Comparison of ENCODE assay signal across 27 cellular contexts in genomic region chr7:133934262-133934973, GRCh38.
A peak's percentile ranks its signal among the peaks of the same experiment; 100 is the strongest.
DNase-seq lines count a peak whose midpoint lies in the region; ATAC-seq, FAIRE-seq and TF ChIP-seq lines count a peak whose summit lies in the region.
"Had no signal": no experiment of that assay in that cellular context is flagged by ENCODE, and none has a peak within 500 bp of the region (broad histone marks: within the 10 kb centered on the region; RNA-seq: fewer than 3 reads in every experiment).

No MANE protein-coding gene starts in this region.

- no TSS peak for BruUV-seq in K562 (replicated peaks; lab: Mats Ljungman, UMichigan)

- H3F3A ChIP-seq in GM23338 (replicated peaks; ENCODE audit: low read depth), result no peaks in the 10 kb centered on the region

- H3K4me1 Mint-ChIP-seq in GM23338, result peaks cover 47% of the 10 kb centered on the region
- H3K4me1 Mint-ChIP-seq: activated CD4-positive, alpha-beta T cell treated with anti-CD3 and anti-CD28 coated beads, Interleukin-2, amount 10 ng/mL, durations not matched to agents 7 days and 5 days; naive thymus-derived CD4-positive, alpha-beta T cell had no signal

- FAIRE-seq in K562 (lab: Jason Lieb, UNC), result no peak

- WGBS in K562 (ENCODE audit: insufficient coverage, low coverage, missing lambda C conversion rate), result 33% methylated on average over 9 of the region's 9 CpGs

- no peak overlapping the region for H3K9ac ChIP-seq in K562 (ENCODE audit: insufficient read depth in 1 of 2, low read depth in 2 of 2, low read length in 2 of 2)

- no peak for TF ChIP-seq RAD21 in K562 (CRISPR knock-in tag; conservative IDR thresholded peaks at IDR 0.05 in 1 of 2, IDR thresholded peaks at IDR 0.05 in 1 of 2)

- no peaks in the 10 kb centered on the region for H3K9me3 Mint-ChIP-seq in GM23338
- H3K9me3 Mint-ChIP-seq: activated CD4-positive, alpha-beta T cell treated with anti-CD3 and anti-CD28 coated beads, Interleukin-2, amount 10 ng/mL, durations not matched to agents 7 days and 5 days; activated naive CD4-positive, alpha-beta T cell treated with anti-CD3 and anti-CD28 coated beads for 36 hours; naive thymus-derived CD4-positive, alpha-beta T cell had no signal

- H3K4me1 ChIP-seq in GM23338 (ENCODE audit: insufficient read depth) (peaks cover 52% of the 10 kb centered on the region), K562 (replicated peaks in 1 of 2; ENCODE audit: control insufficient read depth in 2 of 2, insufficient read depth in 2 of 2, low read length in 2 of 2) (no peaks in the 10 kb centered on the region)
- H3K4me1 ChIP-seq: gastrocnemius medialis, left ventricle myocardium inferior, right lobe of liver, testis, uterus had no signal

- CTCF ChIA-PET in K562 (lab: Yijun Ruan, JAX; ENCODE audit: low intra/inter-chr PET ratio), result no interaction called here

- peak overlapping the region; percentile 80 for H3K27ac Mint-ChIP-seq in GM23338
- H3K27ac Mint-ChIP-seq: activated CD4-positive, alpha-beta T cell treated with anti-CD3 and anti-CD28 coated beads, Interleukin-2, amount 10 ng/mL, durations not matched to agents 7 days and 5 days; activated naive CD4-positive, alpha-beta T cell treated with anti-CD3 and anti-CD28 coated beads for 36 hours; naive thymus-derived CD4-positive, alpha-beta T cell; T-helper 17 cell had no signal

- H3K4me2 ChIP-seq in GM23338, result peak overlapping the region; percentile 61
- no peak overlapping the region for H3K4me2 ChIP-seq in K562 (ENCODE audit: insufficient read depth, low read length)

- H3K27me3 Mint-ChIP-seq in GM23338 (ENCODE audit: insufficient read depth, low read depth, poor library complexity), result no peaks in the 10 kb centered on the region
- H3K27me3 Mint-ChIP-seq: activated CD4-positive, alpha-beta T cell treated with anti-CD3 and anti-CD28 coated beads, Interleukin-2, amount 10 ng/mL, durations not matched to agents 7 days and 5 days; naive thymus-derived CD4-positive, alpha-beta T cell; T-helper 17 cell had no signal

- no peaks in the 10 kb centered on the region; the same call in 2 of the 3 replicates for H3K36me3 Mint-ChIP-seq in GM23338 (ENCODE audit: low read depth)

- no peaks in the 10 kb centered on the region for H3K27me3 ChIP-seq in GM23338 (ENCODE audit: insufficient read depth)
- H3K27me3 ChIP-seq in K562 (ENCODE audit: control insufficient read depth in 2 of 2, insufficient read depth in 2 of 2, low read length in 2 of 2), result no peaks in the 10 kb centered on the region
- H3K27me3 ChIP-seq: cardiac muscle cell, gastrocnemius medialis, ovary, right lobe of liver, SJSA1, testis, uterus had no signal

- no peak for TF ChIP-seq POLR2A in K562 (conservative IDR thresholded peaks at IDR 0.05)

- H3K4me3 Mint-ChIP-seq in GM23338, result peak overlapping the region; percentile 2; the same call in 1 of the 3 replicates
- H3K4me3 Mint-ChIP-seq: activated CD4-positive, alpha-beta T cell treated with anti-CD3 and anti-CD28 coated beads, Interleukin-2, amount 10 ng/mL, durations not matched to agents 7 days and 5 days; activated naive CD4-positive, alpha-beta T cell treated with anti-CD3 and anti-CD28 coated beads for 36 hours; naive thymus-derived CD4-positive, alpha-beta T cell; T-helper 17 cell had no signal

- H3K36me3 ChIP-seq in GM23338 (ENCODE audit: insufficient read depth) (no peaks in the 10 kb centered on the region), K562 (ENCODE audit: control insufficient read depth, insufficient read depth, low read length) (peaks cover 6% of the 10 kb centered on the region; the same call in 2 of the 3 replicates)
- H3K36me3 ChIP-seq: ovary, right lobe of liver, SJSA1, uterus had no signal

- peak overlapping the region; percentile 12; the same call in 1 of the 2 replicates for H3K4me3 ChIP-seq in GM23338
- no peak overlapping the region for H3K4me3 ChIP-seq in K562
- H3K4me3 ChIP-seq: cardiac muscle cell, coronary artery, gastrocnemius medialis, left ventricle myocardium inferior, ovary, right lobe of liver, SJSA1, testis, uterus had no signal

- in situ Hi-C loops in K562 (cut with MboI), result no loop called here

- ATAC-seq in GM23338, result peak; percentile 70
- ATAC-seq in K562, result no peak
- no peak for ATAC-seq in HG03457 (IDR thresholded peaks at IDR 0.05; ENCODE audit: unreplicated experiment)
- ATAC-seq: gastrocnemius medialis; naive thymus-derived CD4-positive, alpha-beta T cell; Panc1; right lobe of liver; T-helper 17 cell had no signal

- TF ChIP-seq CTCF in GM23338 (conservative IDR thresholded peaks at IDR 0.05; ENCODE audit: low read depth in 2 of 2), result no peak
- no peak for TF ChIP-seq CTCF in K562 (IDR thresholded peaks at IDR 0.05 in 2 of 3, conservative IDR thresholded peaks at IDR 0.05 in 1 of 3; ENCODE audit: insufficient read depth in 2 of 3, low read depth in 1 of 3, low read length in 3 of 3)

- POLR2A ChIA-PET in K562 (lab: Yijun Ruan, JAX), result interaction anchor here (0.9 to 1.9 kb wide), 3 partner anchors 11 to 23 kb away, joined by 3 to 9 read pairs (median 7); no protein-coding TSS in a partner anchor

- no peak overlapping the region for H2AFZ ChIP-seq in GM23338
- no peak overlapping the region for H2AFZ ChIP-seq in K562 (ENCODE audit: low read depth, low read length)

- H4K20me1 ChIP-seq in GM23338 (replicated peaks; ENCODE audit: insufficient read depth) (no peaks in the 10 kb centered on the region), K562 (replicated peaks; ENCODE audit: control insufficient read depth, insufficient read depth, low read length) (no peaks in the 10 kb centered on the region)

- DNase-seq in GM23338 (ENCODE audit: low spot score) (peak; percentile 65), NCI-H146 (lab: John Stamatoyannopoulos, UW) (peak; percentile 29), K562 (ENCODE audit: extremely low read depth in 1 of 4, low spot score in 3 of 4) (no peak), renal cortical epithelial cell (ENCODE audit: low read depth) (peak; percentile 8), NCI-H345 (lab: John Stamatoyannopoulos, UW) (no peak), AG20443 (ENCODE audit: low spot score) (no peak)
- DNase-seq: activated CD4-positive, alpha-beta T cell treated with anti-CD3 and anti-CD28 coated beads, Interleukin-2, amount 10 ng/mL, durations not matched to agents 7 days and 5 days; activated naive CD4-positive, alpha-beta T cell treated with anti-CD3 and anti-CD28 coated beads for 36 hours; amniotic stem cell; gastrocnemius medialis; hippocampal formation; left ventricle myocardium inferior; naive thymus-derived CD4-positive, alpha-beta T cell; NCI-H1048; NCI-H1930; NK-92 treated with Interleukin-12 subunit alpha and Interleukin-12 subunit beta, amount 100 ng/mL, for 24 hours; ovary; right lobe of liver; stimulated activated naive CD4-positive, alpha-beta T cell treated with Interleukin-2 at 50 U/mL for 16 hours; T-helper 17 cell; testis; uterus had no signal

- no peaks in the 10 kb centered on the region for H3K9me2 ChIP-seq in GM23338 (ENCODE audit: insufficient read depth)

- TF ChIP-seq EP300 in K562 (IDR thresholded peaks at IDR 0.05; ENCODE audit: low read length), result no peak

- no peaks in the 10 kb centered on the region for H3K9me1 ChIP-seq in K562 (ENCODE audit: control insufficient read depth, insufficient read depth, low read length)

- H3K79me2 ChIP-seq in GM23338 (replicated peaks; ENCODE audit: insufficient read depth) (no peaks in the 10 kb centered on the region), K562 (ENCODE audit: control insufficient read depth, insufficient read depth, low read length) (no peaks in the 10 kb centered on the region)

- intact Hi-C loops in K562 (cut with micrococcal nuclease), result no loop called here

- peak overlapping the region; percentile 7; the same call in 1 of the 2 replicates for H3K27ac ChIP-seq in GM23338 (ENCODE audit: low read depth)
- H3K27ac ChIP-seq in K562 (ENCODE audit: extremely low read depth, low read depth, low read length), result no peak overlapping the region
- H3K27ac ChIP-seq: cardiac muscle cell, coronary artery, gastrocnemius medialis, left ventricle myocardium inferior, ovary, right lobe of liver, SJSA1, testis, uterus had no signal

- H3K9me3 ChIP-seq in K562 (replicated peaks; ENCODE audit: control insufficient read depth, insufficient read depth, low read depth, low read length), result no peaks in the 10 kb centered on the region
- H3K9me3 ChIP-seq: gastrocnemius medialis, left ventricle myocardium inferior, ovary, right lobe of liver, SJSA1, testis, uterus had no signal

TF ChIP-seq in GM23338, 12 proteins besides CTCF, POLR2A, EP300 and RAD21 (continues in another document):
- TF ChIP-seq ZNF114 (CRISPR knock-in tag; IDR thresholded peaks at IDR 0.05), result no peak
- no peak for TF ChIP-seq CREB1 (CRISPR knock-in tag; IDR thresholded peaks at IDR 0.05; ENCODE audit: low read depth)
- TF ChIP-seq ZNF331 (CRISPR knock-in tag; IDR thresholded peaks at IDR 0.05; ENCODE audit: low read depth), result no peak

TF ChIP-seq in K562, 482 proteins besides CTCF, POLR2A, EP300 and RAD21:
- TF ChIP-seq DDX20 (tag; IDR thresholded peaks at IDR 0.05; ENCODE audit: low read depth), result no peak
- TF ChIP-seq, protein P1, sequence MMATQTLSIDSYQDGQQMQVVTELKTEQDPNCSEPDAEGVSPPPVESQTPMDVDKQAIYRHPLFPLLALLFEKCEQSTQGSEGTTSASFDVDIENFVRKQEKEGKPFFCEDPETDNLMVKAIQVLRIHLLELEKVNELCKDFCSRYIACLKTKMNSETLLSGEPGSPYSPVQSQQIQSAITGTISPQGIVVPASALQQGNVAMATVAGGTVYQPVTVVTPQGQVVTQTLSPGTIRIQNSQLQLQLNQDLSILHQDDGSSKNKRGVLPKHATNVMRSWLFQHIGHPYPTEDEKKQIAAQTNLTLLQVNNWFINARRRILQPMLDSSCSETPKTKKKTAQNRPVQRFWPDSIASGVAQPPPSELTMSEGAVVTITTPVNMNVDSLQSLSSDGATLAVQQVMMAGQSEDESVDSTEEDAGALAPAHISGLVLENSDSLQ (IDR thresholded peaks at IDR 0.05), result peak; percentile 78
- peak; percentile 55 for TF ChIP-seq ZNF316 (IDR thresholded peaks at IDR 0.05)
- peak; percentile 52; the same call in 1 of the 2 replicates for TF ChIP-seq NFE2 (IDR thresholded peaks at IDR 0.05; ENCODE audit: low read depth)

Comparison
In these comparisons a context has a peak if more than half of its experiments do, and no peak if none do; other contexts are left out.
1. DNase-seq: peak in GM23338 (single experiment), NCI-H146 (single experiment) and renal cortical epithelial cell (single experiment); none in K562 (0 of 4), NCI-H345 (single experiment) and AG20443 (single experiment).